Comparison of ENCODE assay signal across 14 cellular contexts in the genomic region with DNA sequence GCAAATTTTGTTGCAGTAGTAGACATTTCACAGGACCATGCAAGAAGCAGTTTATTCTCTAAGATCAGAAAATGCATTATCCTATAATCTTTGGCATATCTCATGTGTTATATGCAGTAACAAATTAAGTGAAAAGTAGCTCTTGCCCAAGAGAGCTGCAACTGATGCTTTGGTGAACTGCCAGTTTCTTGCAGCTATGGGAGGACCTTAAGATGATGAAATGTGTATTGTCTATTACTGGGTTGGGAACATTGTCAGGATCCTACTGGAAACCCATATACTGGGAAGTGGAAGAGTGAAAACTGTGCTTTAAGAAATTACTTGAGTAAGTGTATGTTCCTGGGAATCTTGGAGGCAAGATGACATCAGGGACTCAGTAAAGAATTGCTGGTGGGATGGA.
"Had no signal": no experiment of that assay in that cellular context is flagged by ENCODE, and none has a peak within 500 bp of the region (broad histone marks: within the 10 kb centered on the region; RNA-seq: fewer than 3 reads in every experiment).

No MANE protein-coding gene starts in this region.

- DNase-seq: activated CD4-positive, alpha-beta T cell treated with anti-CD3 and anti-CD28 coated beads, Interleukin-2, amount 50 U/mL, for 48 hours; activated naive CD4-positive, alpha-beta T cell treated with anti-CD3 and anti-CD28 coated beads, Interleukin-2, amount 10 ng/mL, durations not matched to agents 7 days and 5 days; colonic mucosa; hippocampal formation; left ventricle myocardium superior; mesendoderm; stimulated activated CD4-positive, alpha-beta T cell treated with anti-CD3 and anti-CD28 coated beads, Interleukin-2, amount 100 ng/mL, for 48 hours; T-helper 17 cell; tibial artery; uterus; WERI-Rb-1 had no signal

- H3K27ac ChIP-seq: colonic mucosa, esophagus muscularis mucosa, tibial artery, uterus, WERI-Rb-1 had no signal

- H3K4me3 ChIP-seq: colonic mucosa, esophagus muscularis mucosa, tibial artery, uterus had no signal

- H3K4me1 ChIP-seq: colonic mucosa, esophagus muscularis mucosa, uterus had no signal

- ATAC-seq: left ventricle myocardium superior; natural killer cell treated with Interleukin-12 subunit alpha and Interleukin-12 subunit beta and Interleukin-15 and Interleukin-18, amount 100 ng/mL, for 72 hours; stimulated activated memory B cell treated with anti-CD40 and anti-IgM and Interleukin-4, amounts not matched to agents 10 μg/mL and 1 μg/mL and 100 μg/mL, for 72 hours; T-helper 17 cell had no signal

- H3K9me3 ChIP-seq: colonic mucosa, esophagus muscularis mucosa, tibial artery, uterus had no signal

- H3K27me3 ChIP-seq: colonic mucosa, esophagus muscularis mucosa, tibial artery, uterus had no signal

- H3K36me3 ChIP-seq: colonic mucosa, esophagus muscularis mucosa, tibial artery, uterus, WERI-Rb-1 had no signal
